33 cellular contexts compared by ENCODE assay signal in genomic region chr2:119606674-119607073, GRCh38.
"Had no signal": no experiment of that assay in that cellular context is flagged by ENCODE, and none has a peak within 500 bp of the region (broad histone marks: within the 10 kb centered on the region; RNA-seq: fewer than 3 reads in every experiment).

No MANE protein-coding gene starts in this region.

- H3K4me3 ChIP-seq: adrenal gland, body of pancreas, cardiac muscle cell, esophagus squamous epithelium, gastroesophageal sphincter, heart right ventricle had no signal

- DNase-seq: activated B cell treated with CpG ODN at 0.5 μM for 24 hours; activated CD4-positive, alpha-beta memory T cell treated with anti-CD3 and anti-CD28 coated beads for 36 hours; activated CD4-positive, alpha-beta T cell treated with anti-CD3 and anti-CD28 coated beads for 36 hours; activated CD4-positive, alpha-beta T cell treated with anti-CD3 and anti-CD28 coated beads, Interleukin-2, amount 10 ng/mL, durations not matched to agents 24 days and 14 days; activated CD4-positive, CD25-positive, alpha-beta regulatory T cell treated with anti-CD3 and anti-CD28 coated beads, Interleukin-2, amount 50 U/mL, for 72 hours; activated CD8-positive, alpha-beta memory T cell treated with anti-CD3 and anti-CD28 coated beads, Interleukin-2, amount 10 ng/mL, durations not matched to agents 7 days and 5 days; activated CD8-positive, alpha-beta memory T cell treated with anti-CD3 and anti-CD28 coated beads, Interleukin-2, amount 50 U/mL, for 4 hours; activated CD8-positive, alpha-beta T cell treated with anti-CD3 and anti-CD28 coated beads, Interleukin-2, amount 10 ng/mL, durations not matched to agents 7 days and 5 days; activated effector memory CD4-positive, alpha-beta T cell treated with anti-CD3 and anti-CD28 coated beads, Interleukin-2, amount 50 U/mL, for 16 hours; activated naive CD4-positive, alpha-beta T cell treated with anti-CD3 and anti-CD28 coated beads for 36 hours; activated naive CD8-positive, alpha-beta T cell treated with anti-CD3 and anti-CD28 coated beads for 36 hours; activated naive CD8-positive, alpha-beta T cell treated with anti-CD3 and anti-CD28 coated beads, Interleukin-2, amount 50 U/mL, for 24 hours; activated T-cell treated with anti-CD3 and anti-CD28 coated beads, Interleukin-2, amount 50 U/mL, for 1 hour; activated T-cell treated with anti-CD3 and anti-CD28 coated beads, Interleukin-2, amount 50 U/mL, for 48 hours; adrenal gland; amygdala; aorta; body of pancreas; cortex of kidney; dermis blood vessel endothelial cell; effector CD4-positive, alpha-beta T cell; effector memory CD8-positive, alpha-beta T cell; esophagus squamous epithelium; foreskin melanocyte; heart right ventricle; T-helper 1 cell; T-helper 17 cell; T1000; WERI-Rb-1 had no signal

- ATAC-seq: activated CD4-positive, alpha-beta T cell treated with anti-CD3 and anti-CD28 coated beads for 36 hours; activated CD8-positive, alpha-beta memory T cell treated with anti-CD3 and anti-CD28 coated beads, Interleukin-2, amount 10 ng/mL, durations not matched to agents 7 days and 5 days; activated CD8-positive, alpha-beta T cell treated with anti-CD3 and anti-CD28 coated beads, Interleukin-2, amount 10 ng/mL, durations not matched to agents 7 days and 5 days; activated naive CD8-positive, alpha-beta T cell treated with anti-CD3 and anti-CD28 coated beads, Interleukin-2, amount 50 U/mL, for 24 hours; body of pancreas; effector memory CD8-positive, alpha-beta T cell; gastroesophageal sphincter; heart right ventricle; T-helper 17 cell had no signal

- FAIRE-seq: colon had no signal

- H3K9me3 ChIP-seq: adrenal gland, body of pancreas, esophagus squamous epithelium, gastroesophageal sphincter, heart right ventricle had no signal

- H3K4me1 ChIP-seq: adrenal gland, body of pancreas, esophagus squamous epithelium, gastroesophageal sphincter, heart right ventricle had no signal

- H3K27me3 ChIP-seq: adrenal gland, body of pancreas, cardiac muscle cell had no signal

- H3K27ac ChIP-seq: adrenal gland, body of pancreas, cardiac muscle cell, epithelial cell of prostate, esophagus squamous epithelium, gastroesophageal sphincter, heart right ventricle, WERI-Rb-1 had no signal

- H3K36me3 ChIP-seq: adrenal gland, cardiac muscle cell, esophagus squamous epithelium, gastroesophageal sphincter, heart right ventricle, WERI-Rb-1 had no signal
